ENCODE assay signal across 8 cellular contexts in genomic region chr7:76294344-76295024, GRCh38. TPM values are rescaled to one million over a fixed set of nuclear protein-coding genes. Genes with fewer than 3 reads are reported as not detected.
A peak's percentile ranks its signal among the peaks of the same experiment; 100 is the strongest.
DNase-seq lines count a peak whose midpoint lies in the region; TF ChIP-seq lines count a peak whose summit lies in the region.

No MANE protein-coding gene starts in this region.

- H3K4me3 ChIP-seq in OCI-LY7 (ENCODE audit: low read depth, low read length, poor library complexity, severe bottlenecking) (no peak overlapping the region), lower leg skin (ENCODE audit: low read depth, poor library complexity, severe bottlenecking) (no peak overlapping the region)

- H3K9me2 ChIP-seq in OCI-LY7 (ENCODE audit: insufficient read depth, low read length) = no peaks in the 10 kb centered on the region

- H3K79me2 ChIP-seq in OCI-LY7 (ENCODE audit: insufficient read depth, low read depth, low read length) = no peaks in the 10 kb centered on the region

- no peaks in the 10 kb centered on the region for H4K20me1 ChIP-seq in OCI-LY7 (ENCODE audit: insufficient read depth, low read length)

- H3K36me3 ChIP-seq in OCI-LY7 (ENCODE audit: insufficient read depth, low read length) = no peaks in the 10 kb centered on the region

- CTCF ChIA-PET in OCI-LY7 (lab: Charles Lee; ENCODE audit: unreplicated experiment) = interaction anchor here (1.2 kb wide), 1 partner anchor 14 kb away, joined by 3 read pairs; no protein-coding TSS in a partner anchor

- peak overlapping the region; percentile 8; the same call in 1 of the 2 replicates for H3K4me2 ChIP-seq in OCI-LY7 (ENCODE audit: low read length)

- no TSS peak for BruUV-seq in OCI-LY7 (replicated peaks; lab: Mats Ljungman, UMichigan)

- no peak for TF ChIP-seq CTCF in OCI-LY7 (conservative IDR thresholded peaks at IDR 0.05; ENCODE audit: low read length)
- TF ChIP-seq CTCF in lower leg skin (IDR thresholded peaks at IDR 0.05) = no peak

- no peak overlapping the region for H3K27ac ChIP-seq in OCI-LY7 (ENCODE audit: low read depth, low read length, poor library complexity, severe bottlenecking)

- 13 to 17% methylated on average over 12 to 20 of the region's 20 CpGs for WGBS in lower leg skin, 2 donors

- no peak; the same call in 1 of the 2 replicates for TF ChIP-seq RAD21 in Ishikawa (IDR thresholded peaks at IDR 0.05; ENCODE audit: low read depth)

- H2AFZ ChIP-seq in OCI-LY7 (ENCODE audit: low read length) = no peak overlapping the region

- intact Hi-C loops in OCI-LY7 (cut with micrococcal nuclease; ENCODE audit: unreplicated experiment) = no loop called here
- intact Hi-C loops in lower leg skin (cut with DNase I; ENCODE audit: low total_unique reads) = no loop called here

- peak; percentile 96 for DNase-seq in COR-L47 (lab: John Stamatoyannopoulos, UW)
- DNase-seq in OCI-LY7 (ENCODE audit: low spot score) = peak; percentile 55
- peak; percentile 95 for DNase-seq in dermis blood vessel endothelial cell
- DNase-seq in lower leg skin (ENCODE audit: low spot score in 2 of 2) = peak; percentile 96 to 99
- DNase-seq in superior temporal gyrus (ENCODE audit: extremely low spot score) = peak; percentile 96
- DNase-seq in T-helper 9 cell = no peak
- DNase-seq in OCI-M2 (lab: John Stamatoyannopoulos, UW; ENCODE audit: unreplicated experiment) = no peak

- TF ChIP-seq EP300 in Ishikawa (IDR thresholded peaks at IDR 0.05; ENCODE audit: borderline replicate concordance) = no peak; the same call in 1 of the 2 replicates

- POLR2A ChIA-PET in OCI-LY7 (lab: Charles Lee) = interaction anchor here (0.9 to 1.6 kb wide), 4 partner anchors 10 to 22 kb away, joined by 3 to 5 read pairs (median 4); no protein-coding TSS in a partner anchor

- H3K4me1 ChIP-seq in OCI-LY7 (ENCODE audit: insufficient read depth, low read length, poor library complexity, severe bottlenecking) = peaks cover 21% of the 10 kb centered on the region

- no peaks in the 10 kb centered on the region for H3K9me3 ChIP-seq in OCI-LY7 (ENCODE audit: low read length)

- TF ChIP-seq POLR2A in lower leg skin (IDR thresholded peaks at IDR 0.05) = no peak

TF ChIP-seq in Ishikawa, 13 proteins besides CTCF, POLR2A, EP300 and RAD21:
- no peak for TF ChIP-seq REST (IDR thresholded peaks at IDR 0.05; ENCODE audit: low read depth)
- TF ChIP-seq ZBTB7A (IDR thresholded peaks at IDR 0.05; ENCODE audit: low read depth) = peak; percentile 77; the same call in 1 of the 2 replicates
- TF ChIP-seq FOXM1 (IDR thresholded peaks at IDR 0.05; ENCODE audit: borderline replicate concordance, low read depth) = no peak
- TF ChIP-seq CREB1 (IDR thresholded peaks at IDR 0.05; ENCODE audit: low read depth) = peak; percentile 54; the same call in 1 of the 2 replicates
- TF ChIP-seq NFIC (IDR thresholded peaks at IDR 0.05) = peak; percentile 81
- TF ChIP-seq CEBPB (IDR thresholded peaks at IDR 0.05) = no peak; the same call in 1 of the 2 replicates
- TF ChIP-seq TCF12 (IDR thresholded peaks at IDR 0.05; ENCODE audit: low read depth) = peak; percentile 85
- TF ChIP-seq, protein P1, sequence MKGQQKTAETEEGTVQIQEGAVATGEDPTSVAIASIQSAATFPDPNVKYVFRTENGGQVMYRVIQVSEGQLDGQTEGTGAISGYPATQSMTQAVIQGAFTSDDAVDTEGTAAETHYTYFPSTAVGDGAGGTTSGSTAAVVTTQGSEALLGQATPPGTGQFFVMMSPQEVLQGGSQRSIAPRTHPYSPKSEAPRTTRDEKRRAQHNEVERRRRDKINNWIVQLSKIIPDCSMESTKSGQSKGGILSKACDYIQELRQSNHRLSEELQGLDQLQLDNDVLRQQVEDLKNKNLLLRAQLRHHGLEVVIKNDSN (IDR thresholded peaks at IDR 0.05) = peak; percentile 36; the same call in 1 of the 2 replicates
- peak; percentile 60; the same call in 1 of the 2 replicates for TF ChIP-seq TEAD4 (IDR thresholded peaks at IDR 0.05)
- TF ChIP-seq, protein P2, sequence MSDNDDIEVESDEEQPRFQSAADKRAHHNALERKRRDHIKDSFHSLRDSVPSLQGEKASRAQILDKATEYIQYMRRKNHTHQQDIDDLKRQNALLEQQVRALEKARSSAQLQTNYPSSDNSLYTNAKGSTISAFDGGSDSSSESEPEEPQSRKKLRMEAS (IDR thresholded peaks at IDR 0.05) = peak; percentile 75
- peak; percentile 84 for TF ChIP-seq YY1 (IDR thresholded peaks at IDR 0.05; ENCODE audit: low read depth)
- peak; percentile 61; the same call in 1 of the 2 replicates for TF ChIP-seq TAF1 (IDR thresholded peaks at IDR 0.05; ENCODE audit: low read depth)

RNA-seq across cellular contexts. Expression of gene HSPB1, which starts 8.0 kb away (rescaled TPM):
- total RNA-seq in OCI-LY7 (2014; rRNA removed; shearing (Covaris generic)) = 133 and 204 TPM in 2 replicates
- total RNA-seq in OCI-LY7 (2022) (349 and 470 TPM in 2 replicates), dermis blood vessel endothelial cell (109 and 120 TPM in 2 replicates), lower leg skin (1,000 to 10,000 TPM; 1,628 to 3,756 (median 2,658) TPM)

Comparison
In these comparisons a context has a peak if more than half of its experiments do, and no peak if none do; other contexts are left out.
1. DNase-seq: peak in COR-L47 (single experiment), OCI-LY7 (single experiment), dermis blood vessel endothelial cell (single experiment), lower leg skin (2 of 2) and superior temporal gyrus (single experiment); none in T-helper 9 cell (single experiment) and OCI-M2 (single experiment).